Comparison of ENCODE assay signal across 1 cellular context in the genomic region with DNA sequence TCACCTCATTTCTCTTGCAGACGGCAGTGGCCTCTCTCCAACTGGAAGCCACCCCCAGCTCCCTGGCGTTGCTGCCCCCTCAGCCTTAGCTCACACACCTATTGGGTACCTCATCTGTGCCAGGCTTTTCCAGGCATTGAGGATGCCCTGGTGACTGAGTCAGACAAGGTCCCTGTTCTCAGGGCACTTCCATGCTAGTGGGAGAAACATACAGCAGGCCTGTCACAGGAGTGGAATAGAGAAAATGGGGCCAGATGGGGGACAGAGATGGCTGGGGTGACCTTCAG.
TF ChIP-seq lines count a peak whose summit lies in the region.

No MANE protein-coding gene starts in this region.

TF ChIP-seq in WTC11, 78 proteins besides CTCF, POLR2A, EP300 and RAD21 (continued from another document):
- TF ChIP-seq, protein P1, sequence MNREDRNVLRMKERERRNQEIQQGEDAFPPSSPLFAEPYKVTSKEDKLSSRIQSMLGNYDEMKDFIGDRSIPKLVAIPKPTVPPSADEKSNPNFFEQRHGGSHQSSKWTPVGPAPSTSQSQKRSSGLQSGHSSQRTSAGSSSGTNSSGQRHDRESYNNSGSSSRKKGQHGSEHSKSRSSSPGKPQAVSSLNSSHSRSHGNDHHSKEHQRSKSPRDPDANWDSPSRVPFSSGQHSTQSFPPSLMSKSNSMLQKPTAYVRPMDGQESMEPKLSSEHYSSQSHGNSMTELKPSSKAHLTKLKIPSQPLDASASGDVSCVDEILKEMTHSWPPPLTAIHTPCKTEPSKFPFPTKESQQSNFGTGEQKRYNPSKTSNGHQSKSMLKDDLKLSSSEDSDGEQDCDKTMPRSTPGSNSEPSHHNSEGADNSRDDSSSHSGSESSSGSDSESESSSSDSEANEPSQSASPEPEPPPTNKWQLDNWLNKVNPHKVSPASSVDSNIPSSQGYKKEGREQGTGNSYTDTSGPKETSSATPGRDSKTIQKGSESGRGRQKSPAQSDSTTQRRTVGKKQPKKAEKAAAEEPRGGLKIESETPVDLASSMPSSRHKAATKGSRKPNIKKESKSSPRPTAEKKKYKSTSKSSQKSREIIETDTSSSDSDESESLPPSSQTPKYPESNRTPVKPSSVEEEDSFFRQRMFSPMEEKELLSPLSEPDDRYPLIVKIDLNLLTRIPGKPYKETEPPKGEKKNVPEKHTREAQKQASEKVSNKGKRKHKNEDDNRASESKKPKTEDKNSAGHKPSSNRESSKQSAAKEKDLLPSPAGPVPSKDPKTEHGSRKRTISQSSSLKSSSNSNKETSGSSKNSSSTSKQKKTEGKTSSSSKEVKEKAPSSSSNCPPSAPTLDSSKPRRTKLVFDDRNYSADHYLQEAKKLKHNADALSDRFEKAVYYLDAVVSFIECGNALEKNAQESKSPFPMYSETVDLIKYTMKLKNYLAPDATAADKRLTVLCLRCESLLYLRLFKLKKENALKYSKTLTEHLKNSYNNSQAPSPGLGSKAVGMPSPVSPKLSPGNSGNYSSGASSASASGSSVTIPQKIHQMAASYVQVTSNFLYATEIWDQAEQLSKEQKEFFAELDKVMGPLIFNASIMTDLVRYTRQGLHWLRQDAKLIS (CRISPR knock-in tag; IDR thresholded peaks at IDR 0.05; ENCODE audit: borderline replicate concordance): no peak
- TF ChIP-seq, protein P2, sequence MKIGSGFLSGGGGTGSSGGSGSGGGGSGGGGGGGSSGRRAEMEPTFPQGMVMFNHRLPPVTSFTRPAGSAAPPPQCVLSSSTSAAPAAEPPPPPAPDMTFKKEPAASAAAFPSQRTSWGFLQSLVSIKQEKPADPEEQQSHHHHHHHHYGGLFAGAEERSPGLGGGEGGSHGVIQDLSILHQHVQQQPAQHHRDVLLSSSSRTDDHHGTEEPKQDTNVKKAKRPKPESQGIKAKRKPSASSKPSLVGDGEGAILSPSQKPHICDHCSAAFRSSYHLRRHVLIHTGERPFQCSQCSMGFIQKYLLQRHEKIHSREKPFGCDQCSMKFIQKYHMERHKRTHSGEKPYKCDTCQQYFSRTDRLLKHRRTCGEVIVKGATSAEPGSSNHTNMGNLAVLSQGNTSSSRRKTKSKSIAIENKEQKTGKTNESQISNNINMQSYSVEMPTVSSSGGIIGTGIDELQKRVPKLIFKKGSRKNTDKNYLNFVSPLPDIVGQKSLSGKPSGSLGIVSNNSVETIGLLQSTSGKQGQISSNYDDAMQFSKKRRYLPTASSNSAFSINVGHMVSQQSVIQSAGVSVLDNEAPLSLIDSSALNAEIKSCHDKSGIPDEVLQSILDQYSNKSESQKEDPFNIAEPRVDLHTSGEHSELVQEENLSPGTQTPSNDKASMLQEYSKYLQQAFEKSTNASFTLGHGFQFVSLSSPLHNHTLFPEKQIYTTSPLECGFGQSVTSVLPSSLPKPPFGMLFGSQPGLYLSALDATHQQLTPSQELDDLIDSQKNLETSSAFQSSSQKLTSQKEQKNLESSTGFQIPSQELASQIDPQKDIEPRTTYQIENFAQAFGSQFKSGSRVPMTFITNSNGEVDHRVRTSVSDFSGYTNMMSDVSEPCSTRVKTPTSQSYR (CRISPR knock-in tag; IDR thresholded peaks at IDR 0.05): no peak
- TF ChIP-seq SOX15 (CRISPR knock-in tag; IDR thresholded peaks at IDR 0.05) (no peak), HMGA2 (CRISPR knock-in tag; IDR thresholded peaks at IDR 0.05) (no peak), GTF2I (CRISPR knock-in tag; conservative IDR thresholded peaks at IDR 0.05) (no peak), GABPB1 (CRISPR knock-in tag; IDR thresholded peaks at IDR 0.05) (no peak), EMX1 (CRISPR knock-in tag; IDR thresholded peaks at IDR 0.05) (no peak), GRHL2 (CRISPR knock-in tag; IDR thresholded peaks at IDR 0.05; ENCODE audit: insufficient replicate concordance, severe bottlenecking) (no peak), SMAD3 (CRISPR knock-in tag; IDR thresholded peaks at IDR 0.05; ENCODE audit: borderline replicate concordance) (no peak), ESRRA (CRISPR knock-in tag; IDR thresholded peaks at IDR 0.05; ENCODE audit: borderline replicate concordance) (no peak), JAZF1 (CRISPR knock-in tag; IDR thresholded peaks at IDR 0.05) (no peak), FOXK1 (CRISPR knock-in tag; IDR thresholded peaks at IDR 0.05) (no peak), MYBL2 (CRISPR knock-in tag; IDR thresholded peaks at IDR 0.05) (no peak), RORB (CRISPR knock-in tag; IDR thresholded peaks at IDR 0.05) (no peak)
- TF ChIP-seq, protein P3, sequence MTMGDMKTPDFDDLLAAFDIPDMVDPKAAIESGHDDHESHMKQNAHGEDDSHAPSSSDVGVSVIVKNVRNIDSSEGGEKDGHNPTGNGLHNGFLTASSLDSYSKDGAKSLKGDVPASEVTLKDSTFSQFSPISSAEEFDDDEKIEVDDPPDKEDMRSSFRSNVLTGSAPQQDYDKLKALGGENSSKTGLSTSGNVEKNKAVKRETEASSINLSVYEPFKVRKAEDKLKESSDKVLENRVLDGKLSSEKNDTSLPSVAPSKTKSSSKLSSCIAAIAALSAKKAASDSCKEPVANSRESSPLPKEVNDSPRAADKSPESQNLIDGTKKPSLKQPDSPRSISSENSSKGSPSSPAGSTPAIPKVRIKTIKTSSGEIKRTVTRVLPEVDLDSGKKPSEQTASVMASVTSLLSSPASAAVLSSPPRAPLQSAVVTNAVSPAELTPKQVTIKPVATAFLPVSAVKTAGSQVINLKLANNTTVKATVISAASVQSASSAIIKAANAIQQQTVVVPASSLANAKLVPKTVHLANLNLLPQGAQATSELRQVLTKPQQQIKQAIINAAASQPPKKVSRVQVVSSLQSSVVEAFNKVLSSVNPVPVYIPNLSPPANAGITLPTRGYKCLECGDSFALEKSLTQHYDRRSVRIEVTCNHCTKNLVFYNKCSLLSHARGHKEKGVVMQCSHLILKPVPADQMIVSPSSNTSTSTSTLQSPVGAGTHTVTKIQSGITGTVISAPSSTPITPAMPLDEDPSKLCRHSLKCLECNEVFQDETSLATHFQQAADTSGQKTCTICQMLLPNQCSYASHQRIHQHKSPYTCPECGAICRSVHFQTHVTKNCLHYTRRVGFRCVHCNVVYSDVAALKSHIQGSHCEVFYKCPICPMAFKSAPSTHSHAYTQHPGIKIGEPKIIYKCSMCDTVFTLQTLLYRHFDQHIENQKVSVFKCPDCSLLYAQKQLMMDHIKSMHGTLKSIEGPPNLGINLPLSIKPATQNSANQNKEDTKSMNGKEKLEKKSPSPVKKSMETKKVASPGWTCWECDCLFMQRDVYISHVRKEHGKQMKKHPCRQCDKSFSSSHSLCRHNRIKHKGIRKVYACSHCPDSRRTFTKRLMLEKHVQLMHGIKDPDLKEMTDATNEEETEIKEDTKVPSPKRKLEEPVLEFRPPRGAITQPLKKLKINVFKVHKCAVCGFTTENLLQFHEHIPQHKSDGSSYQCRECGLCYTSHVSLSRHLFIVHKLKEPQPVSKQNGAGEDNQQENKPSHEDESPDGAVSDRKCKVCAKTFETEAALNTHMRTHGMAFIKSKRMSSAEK (CRISPR knock-in tag; IDR thresholded peaks at IDR 0.05; ENCODE audit: borderline replicate concordance): no peak
- TF ChIP-seq, protein P4, sequence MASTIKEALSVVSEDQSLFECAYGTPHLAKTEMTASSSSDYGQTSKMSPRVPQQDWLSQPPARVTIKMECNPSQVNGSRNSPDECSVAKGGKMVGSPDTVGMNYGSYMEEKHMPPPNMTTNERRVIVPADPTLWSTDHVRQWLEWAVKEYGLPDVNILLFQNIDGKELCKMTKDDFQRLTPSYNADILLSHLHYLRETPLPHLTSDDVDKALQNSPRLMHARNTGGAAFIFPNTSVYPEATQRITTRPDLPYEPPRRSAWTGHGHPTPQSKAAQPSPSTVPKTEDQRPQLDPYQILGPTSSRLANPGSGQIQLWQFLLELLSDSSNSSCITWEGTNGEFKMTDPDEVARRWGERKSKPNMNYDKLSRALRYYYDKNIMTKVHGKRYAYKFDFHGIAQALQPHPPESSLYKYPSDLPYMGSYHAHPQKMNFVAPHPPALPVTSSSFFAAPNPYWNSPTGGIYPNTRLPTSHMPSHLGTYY (CRISPR knock-in tag; IDR thresholded peaks at IDR 0.05): no peak
- TF ChIP-seq, protein P5, sequence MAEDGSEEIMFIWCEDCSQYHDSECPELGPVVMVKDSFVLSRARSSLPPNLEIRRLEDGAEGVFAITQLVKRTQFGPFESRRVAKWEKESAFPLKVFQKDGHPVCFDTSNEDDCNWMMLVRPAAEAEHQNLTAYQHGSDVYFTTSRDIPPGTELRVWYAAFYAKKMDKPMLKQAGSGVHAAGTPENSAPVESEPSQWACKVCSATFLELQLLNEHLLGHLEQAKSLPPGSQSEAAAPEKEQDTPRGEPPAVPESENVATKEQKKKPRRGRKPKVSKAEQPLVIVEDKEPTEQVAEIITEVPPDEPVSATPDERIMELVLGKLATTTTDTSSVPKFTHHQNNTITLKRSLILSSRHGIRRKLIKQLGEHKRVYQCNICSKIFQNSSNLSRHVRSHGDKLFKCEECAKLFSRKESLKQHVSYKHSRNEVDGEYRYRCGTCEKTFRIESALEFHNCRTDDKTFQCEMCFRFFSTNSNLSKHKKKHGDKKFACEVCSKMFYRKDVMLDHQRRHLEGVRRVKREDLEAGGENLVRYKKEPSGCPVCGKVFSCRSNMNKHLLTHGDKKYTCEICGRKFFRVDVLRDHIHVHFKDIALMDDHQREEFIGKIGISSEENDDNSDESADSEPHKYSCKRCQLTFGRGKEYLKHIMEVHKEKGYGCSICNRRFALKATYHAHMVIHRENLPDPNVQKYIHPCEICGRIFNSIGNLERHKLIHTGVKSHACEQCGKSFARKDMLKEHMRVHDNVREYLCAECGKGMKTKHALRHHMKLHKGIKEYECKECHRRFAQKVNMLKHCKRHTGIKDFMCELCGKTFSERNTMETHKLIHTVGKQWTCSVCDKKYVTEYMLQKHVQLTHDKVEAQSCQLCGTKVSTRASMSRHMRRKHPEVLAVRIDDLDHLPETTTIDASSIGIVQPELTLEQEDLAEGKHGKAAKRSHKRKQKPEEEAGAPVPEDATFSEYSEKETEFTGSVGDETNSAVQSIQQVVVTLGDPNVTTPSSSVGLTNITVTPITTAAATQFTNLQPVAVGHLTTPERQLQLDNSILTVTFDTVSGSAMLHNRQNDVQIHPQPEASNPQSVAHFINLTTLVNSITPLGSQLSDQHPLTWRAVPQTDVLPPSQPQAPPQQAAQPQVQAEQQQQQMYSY (CRISPR knock-in tag; IDR thresholded peaks at IDR 0.05): no peak
- TF ChIP-seq, protein P6, sequence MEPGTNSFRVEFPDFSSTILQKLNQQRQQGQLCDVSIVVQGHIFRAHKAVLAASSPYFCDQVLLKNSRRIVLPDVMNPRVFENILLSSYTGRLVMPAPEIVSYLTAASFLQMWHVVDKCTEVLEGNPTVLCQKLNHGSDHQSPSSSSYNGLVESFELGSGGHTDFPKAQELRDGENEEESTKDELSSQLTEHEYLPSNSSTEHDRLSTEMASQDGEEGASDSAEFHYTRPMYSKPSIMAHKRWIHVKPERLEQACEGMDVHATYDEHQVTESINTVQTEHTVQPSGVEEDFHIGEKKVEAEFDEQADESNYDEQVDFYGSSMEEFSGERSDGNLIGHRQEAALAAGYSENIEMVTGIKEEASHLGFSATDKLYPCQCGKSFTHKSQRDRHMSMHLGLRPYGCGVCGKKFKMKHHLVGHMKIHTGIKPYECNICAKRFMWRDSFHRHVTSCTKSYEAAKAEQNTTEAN (CRISPR knock-in tag; IDR thresholded peaks at IDR 0.05): no peak
